11 cellular contexts compared by ENCODE assay signal in genomic region chr1:12180315-12180714, GRCh38. TPM values are rescaled to one million over a fixed set of nuclear protein-coding genes. Genes with fewer than 3 reads are reported as not detected.
DNase-seq lines count a peak whose midpoint lies in the region; ATAC-seq lines count a peak whose summit lies in the region.
"Had no signal": no experiment of that assay in that cellular context is flagged by ENCODE, and none has a peak within 500 bp of the region (broad histone marks: within the 10 kb centered on the region; RNA-seq: fewer than 3 reads in every experiment).

No MANE protein-coding gene starts in this region.

- H3K27me3 ChIP-seq in CD4-positive, CD25-positive, alpha-beta regulatory T cell (ENCODE audit: control insufficient read depth, insufficient read depth, low read length) = no peaks in the 10 kb centered on the region
- H3K27me3 ChIP-seq in right cardiac atrium (ENCODE audit: control insufficient read depth, insufficient read depth) = no peaks in the 10 kb centered on the region

- H3K9me3 Mint-ChIP-seq in CD4-positive, CD25-positive, alpha-beta regulatory T cell = no peaks in the 10 kb centered on the region
- H3K9me3 Mint-ChIP-seq in activated T-helper 1 cell treated with anti-CD3 and anti-CD28 coated beads, Interleukin-12 subunit alpha, Interleukin-12 subunit beta, Interleukin-2, Interleukin-4 antibody, amounts not matched to agents 30 ng/mL and 10 ng/mL and 1 ng/mL, durations not matched to agents 14 hours and 24 hours and 36 hours = no peaks in the 10 kb centered on the region

- peaks cover 24 to 96% (median 71%) of the 10 kb centered on the region in 4 donors for H3K4me1 Mint-ChIP-seq in CD4-positive, CD25-positive, alpha-beta regulatory T cell
- H3K4me1 Mint-ChIP-seq in activated T-helper 1 cell treated with anti-CD3 and anti-CD28 coated beads, Interleukin-12 subunit alpha, Interleukin-12 subunit beta, Interleukin-2, Interleukin-4 antibody, amounts not matched to agents 30 ng/mL and 10 ng/mL and 1 ng/mL, durations not matched to agents 14 hours and 24 hours and 36 hours (ENCODE audit: low read depth) = peaks cover 79% of the 10 kb centered on the region

- intact Hi-C loops in activated T-helper 1 cell treated with anti-CD3 and anti-CD28 coated beads, Interleukin-12 subunit alpha, Interleukin-12 subunit beta, Interleukin-2, Interleukin-4 antibody, amounts not matched to agents 30 ng/mL and 10 ng/mL and 1 ng/mL, durations not matched to agents 14 hours and 24 hours and 36 hours (cut with micrococcal nuclease) = no loop called here
- intact Hi-C loops in right cardiac atrium (cut with DNase I) = no loop called here

- H3K4me1 ChIP-seq in CD4-positive, CD25-positive, alpha-beta regulatory T cell (ENCODE audit: control insufficient read depth, insufficient read depth, low read length, poor library complexity, severe bottlenecking) = peaks cover 99% of the 10 kb centered on the region
- peaks cover 16% of the 10 kb centered on the region for H3K4me1 ChIP-seq in right cardiac atrium (ENCODE audit: control insufficient read depth, insufficient read depth, low read length)

- H3K4me3 Mint-ChIP-seq in CD4-positive, CD25-positive, alpha-beta regulatory T cell = peak overlapping the region; percentile 89 to 100 (median 92)
- no peak overlapping the region for H3K4me3 Mint-ChIP-seq in activated T-helper 1 cell treated with anti-CD3 and anti-CD28 coated beads, Interleukin-12 subunit alpha, Interleukin-12 subunit beta, Interleukin-2, Interleukin-4 antibody, amounts not matched to agents 30 ng/mL and 10 ng/mL and 1 ng/mL, durations not matched to agents 14 hours and 24 hours and 36 hours

- no peak for DNase-seq in CD4-positive, CD25-positive, alpha-beta regulatory T cell
- no peak for DNase-seq in activated T-helper 1 cell treated with anti-CD3 and anti-CD28 coated beads, Interleukin-12 subunit alpha, Interleukin-12 subunit beta, Interleukin-2, Interleukin-4 antibody, amounts not matched to agents 30 ng/mL and 10 ng/mL and 1 ng/mL, durations not matched to agents 14 hours and 24 hours and 36 hours (ENCODE audit: low spot score)
- DNase-seq in right cardiac atrium (peak; percentile 65 to 83 (median 79)), putamen (ENCODE audit: low spot score) (peak; percentile 47), EL (no peak), DMS153 treated with DMSO at 0.1 percent for 48 hours (lab: John Stamatoyannopoulos, UW; ENCODE audit: unreplicated experiment) (no peak)
- DNase-seq: NCI-H187 had no signal

- H3K9me3 ChIP-seq in CD4-positive, CD25-positive, alpha-beta regulatory T cell (ENCODE audit: control insufficient read depth in 2 of 2, low read length in 2 of 2) = no peaks in the 10 kb centered on the region
- no peaks in the 10 kb centered on the region for H3K9me3 ChIP-seq in right cardiac atrium (ENCODE audit: control insufficient read depth, low read length)

- peaks cover 25% of the 10 kb centered on the region for H3K36me3 ChIP-seq in CD4-positive, CD25-positive, alpha-beta regulatory T cell (ENCODE audit: control insufficient read depth, insufficient read depth, low read length)

- H3K4me3 ChIP-seq in CD4-positive, CD25-positive, alpha-beta regulatory T cell (ENCODE audit: low read depth, low read length) = no peak overlapping the region
- no peak overlapping the region for H3K4me3 ChIP-seq in right cardiac atrium (ENCODE audit: low read length)
- H3K4me3 ChIP-seq: SK-N-MC had no signal

- WGBS in right cardiac atrium = 66% methylated on average over 10 of the region's 10 CpGs

- no peaks in the 10 kb centered on the region for H3K27me3 Mint-ChIP-seq in CD4-positive, CD25-positive, alpha-beta regulatory T cell
- no peaks in the 10 kb centered on the region for H3K27me3 Mint-ChIP-seq in activated T-helper 1 cell treated with anti-CD3 and anti-CD28 coated beads, Interleukin-12 subunit alpha, Interleukin-12 subunit beta, Interleukin-2, Interleukin-4 antibody, amounts not matched to agents 30 ng/mL and 10 ng/mL and 1 ng/mL, durations not matched to agents 14 hours and 24 hours and 36 hours (ENCODE audit: insufficient read depth)

- H3K27ac ChIP-seq in CD4-positive, CD25-positive, alpha-beta regulatory T cell (ENCODE audit: insufficient read depth, low read length, poor library complexity, severe bottlenecking) = peak overlapping the region; percentile 97
- no peak overlapping the region for H3K27ac ChIP-seq in right cardiac atrium (ENCODE audit: low read length)
- H3K27ac ChIP-seq: C4-2B, SK-N-MC had no signal

- peak overlapping the region; percentile 95 to 99 (median 98) for H3K27ac Mint-ChIP-seq in CD4-positive, CD25-positive, alpha-beta regulatory T cell
- peak overlapping the region; percentile 96 for H3K27ac Mint-ChIP-seq in activated T-helper 1 cell treated with anti-CD3 and anti-CD28 coated beads, Interleukin-12 subunit alpha, Interleukin-12 subunit beta, Interleukin-2, Interleukin-4 antibody, amounts not matched to agents 30 ng/mL and 10 ng/mL and 1 ng/mL, durations not matched to agents 14 hours and 24 hours and 36 hours

- no peak for ATAC-seq in CD4-positive, CD25-positive, alpha-beta regulatory T cell (ENCODE audit: low read depth in 2 of 2)
- no peak for ATAC-seq in right cardiac atrium
- ATAC-seq in HG02885 (IDR thresholded peaks at IDR 0.05; ENCODE audit: poor library complexity, unreplicated experiment) = no peak
- ATAC-seq in HG03108 (IDR thresholded peaks at IDR 0.05; ENCODE audit: unreplicated experiment) = no peak

- H3K36me3 Mint-ChIP-seq in CD4-positive, CD25-positive, alpha-beta regulatory T cell = peaks cover 14% of the 10 kb centered on the region
- H3K36me3 Mint-ChIP-seq in activated T-helper 1 cell treated with anti-CD3 and anti-CD28 coated beads, Interleukin-12 subunit alpha, Interleukin-12 subunit beta, Interleukin-2, Interleukin-4 antibody, amounts not matched to agents 30 ng/mL and 10 ng/mL and 1 ng/mL, durations not matched to agents 14 hours and 24 hours and 36 hours (ENCODE audit: low read depth) = peaks cover 31% of the 10 kb centered on the region

RNA-seq across cellular contexts. Expression of gene TNFRSF1B, which starts 13.5 kb away (rescaled TPM):
- 252 TPM for total RNA-seq in CD4-positive, CD25-positive, alpha-beta regulatory T cell
- 100 to 1,000 TPM; 347 to 450 (median 421) TPM for polyA plus RNA-seq in CD4-positive, CD25-positive, alpha-beta regulatory T cell
- 211 and 213 TPM in 2 replicates for total RNA-seq in activated T-helper 1 cell treated with anti-CD3 and anti-CD28 coated beads, Interleukin-12 subunit alpha, Interleukin-12 subunit beta, Interleukin-2, Interleukin-4 antibody, amounts not matched to agents 30 ng/mL and 10 ng/mL and 1 ng/mL, durations not matched to agents 14 hours and 24 hours and 36 hours
- total RNA-seq in right cardiac atrium = 10 to 100 TPM; 17.9 to 25.4 (median 20.8) TPM
- polyA plus RNA-seq in right cardiac atrium = 11.6 TPM

RNA-seq across cellular contexts. Expression of gene VPS13D, which starts 49.5 kb away (rescaled TPM):
- total RNA-seq in CD4-positive, CD25-positive, alpha-beta regulatory T cell = 96.0 TPM
- polyA plus RNA-seq in CD4-positive, CD25-positive, alpha-beta regulatory T cell = 10 to 100 TPM in 2 of 4 donors, 1 to 10 TPM in 2; 8.1 to 11.6 (median 9.9) TPM
- 33.6 and 35.7 TPM in 2 replicates for total RNA-seq in activated T-helper 1 cell treated with anti-CD3 and anti-CD28 coated beads, Interleukin-12 subunit alpha, Interleukin-12 subunit beta, Interleukin-2, Interleukin-4 antibody, amounts not matched to agents 30 ng/mL and 10 ng/mL and 1 ng/mL, durations not matched to agents 14 hours and 24 hours and 36 hours
- 10 to 100 TPM; 45.9 to 56.4 (median 55.2) TPM for total RNA-seq in right cardiac atrium
- polyA plus RNA-seq in right cardiac atrium = 25.8 TPM

Comparison
In these comparisons a context has a peak if more than half of its experiments do, and no peak if none do; other contexts are left out.
1. DNase-seq: peak in right cardiac atrium (3 of 3) and putamen (single experiment); none in CD4-positive, CD25-positive, alpha-beta regulatory T cell (0 of 3), activated T-helper 1 cell treated with anti-CD3 and anti-CD28 coated beads, Interleukin-12 subunit alpha, Interleukin-12 subunit beta, Interleukin-2, Interleukin-4 antibody, amounts not matched to agents 30 ng/mL and 10 ng/mL and 1 ng/mL, durations not matched to agents 14 hours and 24 hours and 36 hours (single experiment), EL (single experiment) and DMS153 treated with DMSO at 0.1 percent for 48 hours (single experiment).